ENCODE assay signal across 16 cellular contexts in genomic region chr2:151841025-151841424, GRCh38.
"Had no signal": no experiment of that assay in that cellular context is flagged by ENCODE, and none has a peak within 500 bp of the region (broad histone marks: within the 10 kb centered on the region; RNA-seq: fewer than 3 reads in every experiment).

No MANE protein-coding gene starts in this region.

- H3K4me1 ChIP-seq: breast epithelium, pancreas had no signal

- H3K36me3 ChIP-seq: ascending aorta, breast epithelium, left ventricle myocardium inferior, pancreas, tibial nerve had no signal

- H3K27me3 ChIP-seq: ascending aorta, breast epithelium, hepatocyte, pancreas, tibial nerve had no signal

- H3K4me3 ChIP-seq: ascending aorta, breast epithelium, hepatocyte, left ventricle myocardium inferior, mucosa of descending colon, pancreas, tibial nerve had no signal

- H3K9me3 ChIP-seq: ascending aorta, breast epithelium, left ventricle myocardium inferior, mucosa of descending colon, pancreas, tibial nerve had no signal

- DNase-seq: activated CD4-positive, alpha-beta T cell treated with anti-CD3 and anti-CD28 coated beads, Interleukin-2, amount 50 U/mL, for 48 hours; activated naive CD4-positive, alpha-beta T cell treated with anti-CD3 and anti-CD28 coated beads, Interleukin-2, amount 10 ng/mL, durations not matched to agents 7 days and 5 days; activated T-cell treated with anti-CD3 and anti-CD28 coated beads, Interleukin-2, amount 50 U/mL, for 1 hour; dermis blood vessel endothelial cell; left ventricle myocardium inferior; mucosa of descending colon; naive thymus-derived CD4-positive, alpha-beta T cell; pancreas; stimulated activated CD4-positive, alpha-beta T cell treated with anti-CD3 and anti-CD28 coated beads, Interleukin-2, amount 100 ng/mL, for 48 hours; stimulated activated naive CD4-positive, alpha-beta T cell; T1000 had no signal

- H3K27ac ChIP-seq: ascending aorta, breast epithelium, hepatocyte, left ventricle myocardium inferior, pancreas, tibial nerve, VCaP had no signal
